ENCODE assay signal across 29 cellular contexts in the genomic region with DNA sequence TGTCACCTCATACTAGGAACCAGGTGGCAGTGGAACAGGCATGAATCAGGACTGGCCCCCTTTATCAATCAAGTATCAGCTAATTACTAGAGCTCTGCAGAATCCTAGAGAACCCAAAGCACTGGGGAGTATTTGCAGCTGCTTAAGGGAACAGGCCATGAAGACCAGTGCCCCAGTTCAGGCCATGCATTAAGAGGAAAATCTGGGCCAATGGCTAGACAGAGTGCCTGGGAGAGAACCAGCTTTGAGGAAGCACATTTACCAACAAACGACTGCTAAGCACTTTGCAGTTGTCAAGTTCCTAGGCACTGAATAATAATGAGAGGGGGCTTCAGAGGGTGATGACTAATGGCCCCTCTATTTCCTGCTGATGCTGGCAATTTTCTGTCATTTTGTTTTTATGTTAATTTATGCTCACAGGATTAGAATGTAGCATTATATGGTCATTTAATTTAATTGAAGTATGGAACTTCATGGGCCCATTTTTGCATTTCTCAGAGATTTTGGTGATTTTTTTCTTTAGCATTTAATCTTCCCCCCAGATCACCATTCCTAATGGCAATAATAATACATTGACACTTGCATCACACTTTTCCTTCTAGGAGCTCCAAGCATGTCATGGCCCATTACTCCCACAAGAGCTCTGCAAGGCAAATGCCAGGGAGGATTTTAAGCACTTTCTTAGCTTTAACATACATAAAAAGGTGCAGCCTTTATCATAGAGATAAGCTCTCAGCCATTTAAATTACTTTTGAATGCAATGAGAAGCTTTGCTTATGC.
A peak's percentile ranks its signal among the peaks of the same experiment; 100 is the strongest.
DNase-seq lines count a peak whose midpoint lies in the region; ATAC-seq and TF ChIP-seq lines count a peak whose summit lies in the region.
"Had no signal": no experiment of that assay in that cellular context is flagged by ENCODE, and none has a peak within 500 bp of the region (broad histone marks: within the 10 kb centered on the region; RNA-seq: fewer than 3 reads in every experiment).

No MANE protein-coding gene starts in this region.

- ATAC-seq in GM23338 (peak; percentile 30; the same call in 1 of the 3 replicates), GM19395 (IDR thresholded peaks at IDR 0.05; ENCODE audit: unreplicated experiment) (no peak)
- ATAC-seq: activated CD8-positive, alpha-beta T cell treated with anti-CD3 and anti-CD28 coated beads, Interleukin-2, amount 10 ng/mL, durations not matched to agents 7 days and 5 days; foreskin keratinocyte; K562; naive thymus-derived CD4-positive, alpha-beta T cell; SK-N-SH treated with all-trans-retinoic acid at 6 μM for 48 hours had no signal

- no peak overlapping the region for H3K4me3 ChIP-seq in GM23338
- H3K4me3 ChIP-seq in MM.1S (ENCODE audit: low read length): no peak overlapping the region
- H3K4me3 ChIP-seq: dorsolateral prefrontal cortex, GM23248, K562, tibial artery had no signal

- H3K4me3 Mint-ChIP-seq in GM23338 (no peak overlapping the region), type B pancreatic cell (no peak overlapping the region)
- H3K4me3 Mint-ChIP-seq: activated CD8-positive, alpha-beta T cell treated with anti-CD3 and anti-CD28 coated beads, Interleukin-2, amount 10 ng/mL, durations not matched to agents 7 days and 5 days; activated naive CD4-positive, alpha-beta T cell treated with anti-CD3 and anti-CD28 coated beads for 36 hours; B cell; central memory CD8-positive, alpha-beta T cell; memory B cell; naive thymus-derived CD4-positive, alpha-beta T cell; stimulated activated naive CD8-positive, alpha-beta T cell treated with anti-CD3 and anti-CD28 coated beads, Interleukin-15, Interleukin-2, amounts not matched to agents 100 ng/mL and 50 ng/mL, for 24 hours had no signal

- H3K36me3 Mint-ChIP-seq in GM23338 (ENCODE audit: low read depth): peaks cover 32% of the 10 kb centered on the region
- H3K36me3 Mint-ChIP-seq in type B pancreatic cell: no peaks in the 10 kb centered on the region
- H3K36me3 Mint-ChIP-seq: memory B cell; naive thymus-derived CD4-positive, alpha-beta T cell had no signal

- no peak for DNase-seq in GM23338 (ENCODE audit: low spot score)
- peak; percentile 50 for DNase-seq in SK-N-DZ (ENCODE audit: low spot score)
- DNase-seq in kidney tubule cell (ENCODE audit: low spot score): peak; percentile 15
- no peak for DNase-seq in type B pancreatic cell (ENCODE audit: extremely low spot score, unreplicated experiment)
- DNase-seq in MM.1S: no peak
- no peak for DNase-seq in stimulated activated CD4-positive, alpha-beta T cell treated with anti-CD3 and anti-CD28 coated beads, Interleukin-4, amount 100 ng/mL, for 4 hours
- DNase-seq: activated CD4-positive, CD25-positive, alpha-beta regulatory T cell; activated CD8-positive, alpha-beta T cell treated with anti-CD3 and anti-CD28 coated beads, Interleukin-2, amount 10 ng/mL, durations not matched to agents 7 days and 5 days; activated naive CD4-positive, alpha-beta T cell treated with anti-CD3 and anti-CD28 coated beads for 36 hours; activated T-cell treated with anti-CD3 and anti-CD28 coated beads, Interleukin-2, amount 50 U/mL, for 1 hour; aorta; dorsolateral prefrontal cortex; GM23248; hypothalamus; kidney; naive thymus-derived CD4-positive, alpha-beta T cell; NCI-H2029 treated with DMSO at 0.1 percent for 48 hours; posterior cingulate gyrus; stimulated activated CD4-positive, alpha-beta T cell treated with anti-CD3 and anti-CD28 coated beads, Interleukin-2, amount 100 ng/mL, for 24 hours; tibial artery had no signal

- H3K27ac Mint-ChIP-seq in GM23338 (no peak overlapping the region), type B pancreatic cell (peak overlapping the region; percentile 16)
- H3K27ac Mint-ChIP-seq: activated CD8-positive, alpha-beta T cell treated with anti-CD3 and anti-CD28 coated beads, Interleukin-2, amount 10 ng/mL, durations not matched to agents 7 days and 5 days; activated naive CD4-positive, alpha-beta T cell treated with anti-CD3 and anti-CD28 coated beads for 36 hours; B cell; memory B cell; naive thymus-derived CD4-positive, alpha-beta T cell; stimulated activated naive CD8-positive, alpha-beta T cell treated with anti-CD3 and anti-CD28 coated beads, Interleukin-15, Interleukin-2, amounts not matched to agents 100 ng/mL and 50 ng/mL, for 24 hours had no signal

- H3K4me1 Mint-ChIP-seq in GM23338 (peaks cover 22% of the 10 kb centered on the region), type B pancreatic cell (ENCODE audit: unreplicated experiment) (peaks cover 19% of the 10 kb centered on the region)
- H3K4me1 Mint-ChIP-seq: B cell; central memory CD8-positive, alpha-beta T cell; memory B cell had no signal

- H3K9me3 Mint-ChIP-seq in GM23338 (peaks cover 32% of the 10 kb centered on the region), type B pancreatic cell (no peaks in the 10 kb centered on the region)
- H3K9me3 Mint-ChIP-seq: activated naive CD4-positive, alpha-beta T cell treated with anti-CD3 and anti-CD28 coated beads for 36 hours; central memory CD8-positive, alpha-beta T cell; memory B cell; stimulated activated naive CD8-positive, alpha-beta T cell treated with anti-CD3 and anti-CD28 coated beads, Interleukin-15, Interleukin-2, amounts not matched to agents 100 ng/mL and 50 ng/mL, for 24 hours had no signal

- TF ChIP-seq CTCF in GM23338 (conservative IDR thresholded peaks at IDR 0.05; ENCODE audit: low read depth in 2 of 2) (no peak), type B pancreatic cell (conservative IDR thresholded peaks at IDR 0.05) (no peak), MM.1S (IDR thresholded peaks at IDR 0.05; ENCODE audit: low read length) (no peak)

- H3K4me2 ChIP-seq in GM23338 (peak overlapping the region; percentile 23; the same call in 1 of the 2 replicates), MM.1S (ENCODE audit: low read depth, low read length) (no peak overlapping the region)

- no peaks in the 10 kb centered on the region for H4K20me1 ChIP-seq in GM23338 (replicated peaks; ENCODE audit: insufficient read depth)
- no peaks in the 10 kb centered on the region for H4K20me1 ChIP-seq in MM.1S (ENCODE audit: insufficient read depth, low read length)

- no peaks in the 10 kb centered on the region for H3K9me3 ChIP-seq in MM.1S (replicated peaks; ENCODE audit: insufficient read depth, low read length)
- H3K9me3 ChIP-seq: tibial artery had no signal

- peak overlapping the region; percentile 80 for H2AFZ ChIP-seq in GM23338
- H2AFZ ChIP-seq in MM.1S (ENCODE audit: low read length): no peak overlapping the region
- H2AFZ ChIP-seq: GM23248 had no signal

- peak overlapping the region; percentile 69 for H3K27ac ChIP-seq in GM23338 (ENCODE audit: low read depth)
- H3K27ac ChIP-seq in MM.1S (ENCODE audit: low read length): no peak overlapping the region
- H3K27ac ChIP-seq: dorsolateral prefrontal cortex, epithelial cell of prostate, foreskin keratinocyte, GM23248, tibial artery had no signal

- H3K4me1 ChIP-seq in GM23338 (ENCODE audit: insufficient read depth) (peaks cover 18% of the 10 kb centered on the region), MM.1S (ENCODE audit: low read length) (no peaks in the 10 kb centered on the region)
- H3K4me1 ChIP-seq: foreskin keratinocyte, tibial artery had no signal

- peaks cover 13% of the 10 kb centered on the region for H3K9me2 ChIP-seq in GM23338 (ENCODE audit: insufficient read depth)
- no peaks in the 10 kb centered on the region for H3K9me2 ChIP-seq in MM.1S (replicated peaks; ENCODE audit: insufficient read depth, low read length)

- H3K36me3 ChIP-seq in GM23338 (ENCODE audit: insufficient read depth): no peaks in the 10 kb centered on the region; the same call in 1 of the 2 replicates
- no peaks in the 10 kb centered on the region for H3K36me3 ChIP-seq in MM.1S (replicated peaks; ENCODE audit: insufficient read depth, low read length)
- H3K36me3 ChIP-seq: tibial artery had no signal

- H3K79me2 ChIP-seq in GM23338 (replicated peaks; ENCODE audit: insufficient read depth) (no peaks in the 10 kb centered on the region), MM.1S (ENCODE audit: low read length) (no peaks in the 10 kb centered on the region)

- peaks cover 2% of the 10 kb centered on the region for H3K27me3 Mint-ChIP-seq in GM23338 (ENCODE audit: insufficient read depth, low read depth, poor library complexity)
- no peaks in the 10 kb centered on the region for H3K27me3 Mint-ChIP-seq in type B pancreatic cell
- H3K27me3 Mint-ChIP-seq: B cell, memory B cell had no signal

- no peak overlapping the region for H3K9ac ChIP-seq in MM.1S (ENCODE audit: low read length)
- H3K9ac ChIP-seq: GM23248 had no signal

- no peaks in the 10 kb centered on the region for H3K27me3 ChIP-seq in GM23338 (ENCODE audit: insufficient read depth)
- no peaks in the 10 kb centered on the region for H3K27me3 ChIP-seq in MM.1S (replicated peaks; ENCODE audit: insufficient read depth, low read length)
- H3K27me3 ChIP-seq: dorsolateral prefrontal cortex, foreskin keratinocyte, tibial artery had no signal

- H3F3A ChIP-seq in GM23338 (replicated peaks; ENCODE audit: low read depth): 0 out of 2 replicates have a peak, but pooled peaks cover 9% of the 10 kb centered on the region
- H3F3A ChIP-seq in MM.1S (ENCODE audit: insufficient read depth, low read length): no peaks in the 10 kb centered on the region

TF ChIP-seq in GM23338, 12 proteins besides CTCF, POLR2A, EP300 and RAD21 (continues in another document):
- TF ChIP-seq ZNF114 (CRISPR knock-in tag; IDR thresholded peaks at IDR 0.05) (no peak), CREB1 (CRISPR knock-in tag; IDR thresholded peaks at IDR 0.05; ENCODE audit: low read depth) (no peak)

Comparison
In these comparisons a context has a peak if more than half of its experiments do, and no peak if none do; other contexts are left out.
1. DNase-seq: peak in SK-N-DZ (single experiment) and kidney tubule cell (single experiment); none in GM23338 (single experiment), type B pancreatic cell (single experiment), MM.1S (single experiment) and stimulated activated CD4-positive, alpha-beta T cell treated with anti-CD3 and anti-CD28 coated beads, Interleukin-4, amount 100 ng/mL, for 4 hours (0 of 2).